7 cellular contexts compared by ENCODE assay signal in genomic region chr3:32463415-32463814, GRCh38. TPM values are rescaled to one million over a fixed set of nuclear protein-coding genes. Genes with fewer than 3 reads are reported as not detected.
A peak's percentile ranks its signal among the peaks of the same experiment; 100 is the strongest.
DNase-seq lines count a peak whose midpoint lies in the region; ATAC-seq and TF ChIP-seq lines count a peak whose summit lies in the region.
"Not testable (repeated sequence)": the region's sequence is repeated elsewhere in the genome, so short reads cannot be mapped to it uniquely, and the experiment has no call there.

No MANE protein-coding gene starts in this region.

- POLR2A ChIA-PET in PC-3 (lab: Charles Lee; ENCODE audit: unreplicated experiment); MCF 10A (lab: Yijun Ruan, JAX): not testable (repeated sequence)

- H3K4me1 ChIP-seq in GM23338 (ENCODE audit: insufficient read depth) (peaks cover 47% of the 10 kb centered on the region), PC-3 (ENCODE audit: insufficient read depth, low read length) (peaks cover 10% of the 10 kb centered on the region), lower lobe of right lung (peaks cover 45% of the 10 kb centered on the region), upper lobe of left lung (peaks cover 31 to 64% (median 37%) of the 10 kb centered on the region in 4 donors)

- not testable (repeated sequence) for H4K20me1 ChIP-seq in GM23338 (replicated peaks; ENCODE audit: insufficient read depth); PC-3 (ENCODE audit: low read length)

- not testable (repeated sequence) for H3K9ac ChIP-seq in PC-3 (ENCODE audit: low read length)

- not testable (repeated sequence) for H3K36me3 ChIP-seq in GM23338 (ENCODE audit: insufficient read depth); PC-3 (ENCODE audit: low read depth, low read length); lower lobe of right lung; upper lobe of left lung

- not testable (repeated sequence) for H3K27ac ChIP-seq in GM23338 (ENCODE audit: low read depth); PC-3 (ENCODE audit: low read length)
- H3K27ac ChIP-seq in lower lobe of right lung (peak overlapping the region; percentile 67), upper lobe of left lung (peak overlapping the region; percentile 32 to 78 (median 65))

- not testable (repeated sequence) for H3K27ac Mint-ChIP-seq in GM23338; MCF 10A (ENCODE audit: low read depth, unreplicated experiment)

- not testable (repeated sequence) for ATAC-seq in GM23338; PC-3; lower lobe of right lung; upper lobe of left lung (ENCODE audit: low FRiP score in 2 of 2)

- not testable (repeated sequence) for H3K4me3 ChIP-seq in AG10803 (ENCODE audit: low read length); GM23338; PC-3 (ENCODE audit: low read length); lower lobe of right lung; upper lobe of left lung

- intact Hi-C loops in PC-3 (cut with micrococcal nuclease); MCF 10A (cut with micrococcal nuclease): not testable (repeated sequence)
- intact Hi-C loops in lower lobe of right lung (cut with DNase I): loop anchor here (10.0 kb wide), 1 partner anchor 69 kb away; the partner anchor contains the start of gene CMTM7

- H2AFZ ChIP-seq in GM23338; PC-3 (ENCODE audit: low read length): not testable (repeated sequence)

- TF ChIP-seq EP300 in upper lobe of left lung (IDR thresholded peaks at IDR 0.05): not testable (repeated sequence)

- not testable (repeated sequence) for H3K27me3 ChIP-seq in GM23338 (ENCODE audit: insufficient read depth); PC-3 (ENCODE audit: low read length); lower lobe of right lung (ENCODE audit: low read depth); upper lobe of left lung

- H3K4me2 ChIP-seq in GM23338: 0 out of 2 replicates have a peak overlapping the region, but pooled peaks have one; percentile 71
- not testable (repeated sequence) for H3K4me2 ChIP-seq in PC-3 (ENCODE audit: low read length)

- TF ChIP-seq POLR2A in upper lobe of left lung (IDR thresholded peaks at IDR 0.05): peak in 1 of 4 donors; percentile 33

- BruUV-seq in PC-3 (replicated peaks; lab: Mats Ljungman, UMichigan): TSS peak; percentile 3
- BruUV-seq in MCF 10A (replicated peaks; lab: Mats Ljungman, UMichigan): not testable (repeated sequence)

- H3K4me1 Mint-ChIP-seq in GM23338: peaks cover 13% of the 10 kb centered on the region
- H3K4me1 Mint-ChIP-seq in MCF 10A (ENCODE audit: insufficient read depth, unreplicated experiment): not testable (repeated sequence)

- H3F3A ChIP-seq in GM23338 (replicated peaks; ENCODE audit: low read depth); PC-3 (ENCODE audit: low read length, unreplicated experiment): not testable (repeated sequence)

- not testable (repeated sequence) for H3K27me3 Mint-ChIP-seq in GM23338 (ENCODE audit: insufficient read depth, low read depth, poor library complexity); MCF 10A (ENCODE audit: insufficient read depth, unreplicated experiment)

- not testable (repeated sequence) for H3K79me2 ChIP-seq in GM23338 (replicated peaks; ENCODE audit: insufficient read depth); PC-3 (ENCODE audit: low read length)

- not testable (repeated sequence) for H3K9me3 Mint-ChIP-seq in GM23338; MCF 10A (ENCODE audit: unreplicated experiment)

- not testable (repeated sequence) for H3K36me3 Mint-ChIP-seq in GM23338 (ENCODE audit: low read depth); MCF 10A (ENCODE audit: insufficient read depth, unreplicated experiment)

- DNase-seq in AG10803 (ENCODE audit: low read depth) (peak; percentile 40), MCF 10A (ENCODE audit: unreplicated experiment) (peak; percentile 68), fibroblast of peridontal ligament (ENCODE audit: extremely low read depth) (peak; percentile 14), upper lobe of left lung (peak in 1 of 2 donors; percentile 53)
- DNase-seq in GM23338 (ENCODE audit: low spot score); PC-3; lower lobe of right lung: not testable (repeated sequence)

- not testable (repeated sequence) for H3K9me3 ChIP-seq in PC-3 (ENCODE audit: low read length); lower lobe of right lung; upper lobe of left lung

- H3K9me2 ChIP-seq in GM23338 (ENCODE audit: insufficient read depth); PC-3 (replicated peaks; ENCODE audit: low read length): not testable (repeated sequence)

- not testable (repeated sequence) for H3K4me3 Mint-ChIP-seq in GM23338; MCF 10A (ENCODE audit: unreplicated experiment)

- WGBS in upper lobe of left lung, 2 donors: 55 to 59% methylated on average over 7 of the region's 7 CpGs

- TF ChIP-seq CTCF in AG10803 (conservative IDR thresholded peaks at IDR 0.05; ENCODE audit: low read length); GM23338 (conservative IDR thresholded peaks at IDR 0.05; ENCODE audit: low read depth in 2 of 2); PC-3 (conservative IDR thresholded peaks at IDR 0.05; ENCODE audit: low read depth, low read length); MCF 10A (IDR thresholded peaks at IDR 0.05; ENCODE audit: unreplicated experiment); lower lobe of right lung (IDR thresholded peaks at IDR 0.05); upper lobe of left lung (IDR thresholded peaks at IDR 0.05): not testable (repeated sequence)

- CTCF ChIA-PET in PC-3 (lab: Charles Lee): not testable (repeated sequence)
- CTCF ChIA-PET in MCF 10A (lab: Yijun Ruan, JAX): interaction anchor here (2.6 kb wide), 1 partner anchor 88 kb away, joined by 7 read pairs; no protein-coding TSS in a partner anchor

RNA-seq across cellular contexts. Expression of gene CMTM6, which starts 39.2 kb away (rescaled TPM):
- total RNA-seq in GM23338 (2014; rRNA removed; shearing (Covaris generic)): 78.0 and 123 TPM in 2 replicates
- polyA plus RNA-seq in GM23338 (2016; fragmentation: Nextera tagmentation; extraction: Ambion mirVana): 34.9 and 42.3 TPM in 2 replicates
- total RNA-seq in PC-3 (2014; rRNA removed) (53.3 and 67.4 TPM in 2 replicates), MCF 10A (2022) (27.2 and 32.2 TPM in 2 replicates), lower lobe of right lung (69.5 TPM), upper lobe of left lung (10 to 100 TPM; 16.8 to 86.0 (median 61.3) TPM)
